ENCODE assay signal across 17 cellular contexts in the genomic region with DNA sequence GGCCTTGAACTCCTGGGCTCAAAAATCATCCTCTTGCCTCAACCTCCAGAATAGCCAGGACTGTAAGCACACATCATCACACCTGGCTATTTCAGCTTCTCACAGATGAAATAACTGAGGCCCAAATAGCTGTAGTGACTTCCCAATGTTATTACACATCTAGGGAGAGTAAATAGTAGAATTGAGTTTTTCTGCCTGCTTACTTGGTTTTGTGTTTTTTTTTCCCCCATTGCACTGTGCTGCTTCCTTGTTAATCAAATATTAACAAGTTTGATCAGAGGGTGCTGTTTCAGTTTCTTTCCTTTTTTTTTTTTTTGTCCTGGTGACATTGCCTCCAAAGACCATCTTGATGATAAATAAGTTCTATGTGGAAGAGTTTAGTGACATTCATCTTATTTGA.
"Had no signal": no experiment of that assay in that cellular context is flagged by ENCODE, and none has a peak within 500 bp of the region (broad histone marks: within the 10 kb centered on the region; RNA-seq: fewer than 3 reads in every experiment).

No MANE protein-coding gene starts in this region.

- ATAC-seq: left ventricle myocardium superior; stimulated activated naive CD8-positive, alpha-beta T cell treated with anti-CD3 and anti-CD28 coated beads, Interleukin-15, Interleukin-2, amounts not matched to agents 100 U/mL and 50 U/mL, for 24 hours; WTC11 had no signal

- H3K4me3 Mint-ChIP-seq: WTC11 had no signal

- H3K9me3 Mint-ChIP-seq: WTC11 had no signal

- H3K27ac Mint-ChIP-seq: WTC11 had no signal

- H3K4me1 Mint-ChIP-seq: WTC11 had no signal

- DNase-seq: activated gamma-delta T cell; amygdala; cerebellar nuclear complex; glutamatergic neuron; hippocampal formation; kidney glomerular epithelial cell; left ventricle myocardium superior; nucleus accumbens; sigmoid colon; SK-N-SH; stimulated activated CD4-positive, alpha-beta T cell treated with anti-CD3 and anti-CD28 coated beads, Interleukin-15, amount 100 ng/mL, for 24 hours; stimulated activated naive CD8-positive, alpha-beta T cell treated with anti-CD3 and anti-CD28 coated beads, Interleukin-15, Interleukin-2, amounts not matched to agents 100 U/mL and 50 U/mL, for 24 hours; upper lobe of left lung had no signal

- H3K36me3 Mint-ChIP-seq: WTC11 had no signal

- FAIRE-seq: bronchial epithelial cell, frontal cortex, TTC549 had no signal
